In genomic region chr7:23863209-23863798, GRCh38 we compare ENCODE assay signal across 9 cellular contexts.
DNase-seq lines count a peak whose midpoint lies in the region; ATAC-seq and TF ChIP-seq lines count a peak whose summit lies in the region.
"Had no signal": no experiment of that assay in that cellular context is flagged by ENCODE, and none has a peak within 500 bp of the region (broad histone marks: within the 10 kb centered on the region; RNA-seq: fewer than 3 reads in every experiment).

No MANE protein-coding gene starts in this region.

- POLR2A ChIA-PET in activated CD4-positive, alpha-beta T cell treated with anti-CD3 and anti-CD28 coated beads, Interleukin-2, amount 10 ng/mL, durations not matched to agents 7 days and 5 days (lab: Charles Lee): no interaction called here
- POLR2A ChIA-PET in activated CD8-positive, alpha-beta T cell treated with anti-CD3 and anti-CD28 coated beads for 36 hours (lab: Charles Lee): interaction anchor here (1.1 kb wide), 1 partner anchor 34 kb away, joined by 3 read pairs; no protein-coding TSS in a partner anchor

- no peak overlapping the region for H3K27ac Mint-ChIP-seq in activated CD4-positive, alpha-beta T cell treated with anti-CD3 and anti-CD28 coated beads, Interleukin-2, amount 10 ng/mL, durations not matched to agents 7 days and 5 days
- H3K27ac Mint-ChIP-seq in activated CD8-positive, alpha-beta T cell treated with anti-CD3 and anti-CD28 coated beads for 36 hours: no peak overlapping the region

- no peaks in the 10 kb centered on the region for H3K4me1 Mint-ChIP-seq in activated CD4-positive, alpha-beta T cell treated with anti-CD3 and anti-CD28 coated beads, Interleukin-2, amount 10 ng/mL, durations not matched to agents 7 days and 5 days
- no peaks in the 10 kb centered on the region for H3K4me1 Mint-ChIP-seq in activated CD8-positive, alpha-beta T cell treated with anti-CD3 and anti-CD28 coated beads for 36 hours (ENCODE audit: low read depth)

- CTCF ChIA-PET in activated CD4-positive, alpha-beta T cell treated with anti-CD3 and anti-CD28 coated beads, Interleukin-2, amount 10 ng/mL, durations not matched to agents 7 days and 5 days (lab: Charles Lee): no interaction called here
- CTCF ChIA-PET in activated CD8-positive, alpha-beta T cell treated with anti-CD3 and anti-CD28 coated beads for 36 hours (lab: Charles Lee): interaction anchor here (0.6 to 2.3 kb wide), 6 partner anchors 10 to 518 kb away, joined by 3 to 7 read pairs (median 3); no protein-coding TSS in a partner anchor

- no peak overlapping the region for H3K27ac ChIP-seq in substantia nigra (ENCODE audit: low read depth, low read length, poor library complexity, severe bottlenecking)
- H3K27ac ChIP-seq: skin epidermis had no signal

- H3K27me3 ChIP-seq in kidney epithelial cell (ENCODE audit: control insufficient read depth, insufficient read depth, low read length): no peaks in the 10 kb centered on the region

- H3K27me3 Mint-ChIP-seq in activated CD4-positive, alpha-beta T cell treated with anti-CD3 and anti-CD28 coated beads, Interleukin-2, amount 10 ng/mL, durations not matched to agents 7 days and 5 days: peaks cover 24% of the 10 kb centered on the region
- H3K27me3 Mint-ChIP-seq in activated CD8-positive, alpha-beta T cell treated with anti-CD3 and anti-CD28 coated beads for 36 hours: peaks cover 4% of the 10 kb centered on the region

- intact Hi-C loops in activated CD8-positive, alpha-beta T cell treated with anti-CD3 and anti-CD28 coated beads for 36 hours (cut with micrococcal nuclease): loop anchor here (10.0 kb wide), 1 partner anchor 291 kb away; no protein-coding TSS in a partner anchor

- TF ChIP-seq CTCF in activated CD8-positive, alpha-beta T cell treated with anti-CD3 and anti-CD28 coated beads for 36 hours (IDR thresholded peaks at IDR 0.05): peak; percentile 76
- TF ChIP-seq CTCF in kidney epithelial cell (IDR thresholded peaks at IDR 0.05; ENCODE audit: insufficient read depth, low read length, poor library complexity, severe bottlenecking): peak; percentile 72

- peak; percentile 19 for DNase-seq in activated CD4-positive, alpha-beta T cell treated with anti-CD3 and anti-CD28 coated beads for 48 hours
- no peak for DNase-seq in activated CD4-positive, alpha-beta T cell treated with anti-CD3 and anti-CD28 coated beads, Interleukin-2, amount 10 ng/mL, durations not matched to agents 7 days and 5 days
- DNase-seq in MV-4-11 (lab: John Stamatoyannopoulos, UW): peak; percentile 9
- peak; percentile 46 for DNase-seq in activated CD8-positive, alpha-beta T cell treated with anti-CD3 and anti-CD28 coated beads for 36 hours
- DNase-seq in kidney epithelial cell (ENCODE audit: low read depth): no peak
- no peak for DNase-seq in substantia nigra (lab: John Stamatoyannopoulos, UW)

- H3K9me3 Mint-ChIP-seq in activated CD4-positive, alpha-beta T cell treated with anti-CD3 and anti-CD28 coated beads, Interleukin-2, amount 10 ng/mL, durations not matched to agents 7 days and 5 days: no peaks in the 10 kb centered on the region
- H3K9me3 Mint-ChIP-seq in activated CD8-positive, alpha-beta T cell treated with anti-CD3 and anti-CD28 coated beads for 36 hours: no peaks in the 10 kb centered on the region

- no peak overlapping the region for H3K4me3 Mint-ChIP-seq in activated CD4-positive, alpha-beta T cell treated with anti-CD3 and anti-CD28 coated beads, Interleukin-2, amount 10 ng/mL, durations not matched to agents 7 days and 5 days
- H3K4me3 Mint-ChIP-seq in activated CD8-positive, alpha-beta T cell treated with anti-CD3 and anti-CD28 coated beads for 36 hours: no peak overlapping the region

- H3K36me3 Mint-ChIP-seq in activated CD4-positive, alpha-beta T cell treated with anti-CD3 and anti-CD28 coated beads, Interleukin-2, amount 10 ng/mL, durations not matched to agents 7 days and 5 days (ENCODE audit: low read depth): no peaks in the 10 kb centered on the region
- H3K36me3 Mint-ChIP-seq in activated CD8-positive, alpha-beta T cell treated with anti-CD3 and anti-CD28 coated beads for 36 hours (ENCODE audit: low read depth): no peaks in the 10 kb centered on the region

- H3K36me3 ChIP-seq in kidney epithelial cell (ENCODE audit: control insufficient read depth, insufficient read depth, low read length): no peaks in the 10 kb centered on the region

- peak; percentile 45 for ATAC-seq in activated CD8-positive, alpha-beta T cell treated with anti-CD3 and anti-CD28 coated beads for 36 hours
- ATAC-seq in HG02973 (IDR thresholded peaks at IDR 0.05; ENCODE audit: unreplicated experiment) (no peak), GM18907 (IDR thresholded peaks at IDR 0.05; ENCODE audit: unreplicated experiment) (no peak)

- no peak overlapping the region for H3K4me3 ChIP-seq in kidney epithelial cell (ENCODE audit: low read depth, low read length)
- H3K4me3 ChIP-seq: skin epidermis had no signal

Comparison
In these comparisons a context has a peak if more than half of its experiments do, and no peak if none do; other contexts are left out.
1. DNase-seq: peak in activated CD4-positive, alpha-beta T cell treated with anti-CD3 and anti-CD28 coated beads for 48 hours (single experiment), MV-4-11 (single experiment) and activated CD8-positive, alpha-beta T cell treated with anti-CD3 and anti-CD28 coated beads for 36 hours (single experiment); none in activated CD4-positive, alpha-beta T cell treated with anti-CD3 and anti-CD28 coated beads, Interleukin-2, amount 10 ng/mL, durations not matched to agents 7 days and 5 days (single experiment), kidney epithelial cell (single experiment) and substantia nigra (0 of 49).